1 cellular context compared by ENCODE assay signal in genomic region chr11:64291746-64292457, GRCh38.
TF ChIP-seq lines count a peak whose summit lies in the region.

No MANE protein-coding gene starts in this region.

TF ChIP-seq in WTC11, 78 proteins besides CTCF, POLR2A, EP300 and RAD21 (continued from another document):
- TF ChIP-seq STAT6 (CRISPR knock-in tag; conservative IDR thresholded peaks at IDR 0.05; ENCODE audit: low read depth) = no peak
- no peak for TF ChIP-seq ESRRA (CRISPR knock-in tag; IDR thresholded peaks at IDR 0.05; ENCODE audit: borderline replicate concordance)
